In genomic region chr4:79015406-79015805, GRCh38 we compare ENCODE assay signal across 15 cellular contexts.
"Had no signal": no experiment of that assay in that cellular context is flagged by ENCODE, and none has a peak within 500 bp of the region (broad histone marks: within the 10 kb centered on the region; RNA-seq: fewer than 3 reads in every experiment).

No MANE protein-coding gene starts in this region.

- DNase-seq: effector memory CD8-positive, alpha-beta T cell; gastrocnemius medialis; glutamatergic neuron; kidney; left cardiac atrium; left ventricle myocardium inferior; lower lobe of right lung; midbrain; occipital lobe; pancreas; right cardiac atrium; small intestine; stimulated activated CD4-positive, alpha-beta T cell treated with anti-CD3 and anti-CD28 coated beads, Interleukin-12 subunit alpha, Interleukin-12 subunit beta, amount 100 ng/mL, for 4 hours; stimulated activated naive CD4-positive, alpha-beta T cell treated with Interleukin-2 at 50 U/mL for 16 hours; trophoblast cell had no signal
